36 cellular contexts compared by ENCODE assay signal in genomic region chr17:36653374-36653773, GRCh38.
"Had no signal": no experiment of that assay in that cellular context is flagged by ENCODE, and none has a peak within 500 bp of the region (broad histone marks: within the 10 kb centered on the region; RNA-seq: fewer than 3 reads in every experiment).

No MANE protein-coding gene starts in this region.

- FAIRE-seq: astrocyte, TTC549 had no signal

- H3K27ac Mint-ChIP-seq: activated B cell treated with CpG ODN at 0.5 μM for 24 hours; activated CD4-positive, alpha-beta memory T cell treated with anti-CD3 and anti-CD28 coated beads for 36 hours; activated CD4-positive, alpha-beta T cell treated with anti-CD3 and anti-CD28 coated beads, Interleukin-2, amount 10 ng/mL, durations not matched to agents 24 days and 14 days; activated CD8-positive, alpha-beta T cell treated with anti-CD3 and anti-CD28 coated beads for 36 hours; activated naive CD4-positive, alpha-beta T cell treated with anti-CD3 and anti-CD28 coated beads for 36 hours; activated naive CD4-positive, alpha-beta T cell treated with anti-CD3 and anti-CD28 coated beads, Interleukin-2, amount 50 U/mL, for 72 hours; activated naive CD8-positive, alpha-beta T cell treated with anti-CD3 and anti-CD28 coated beads for 36 hours; activated T-cell treated with anti-CD3 and anti-CD28 coated beads, Interleukin-2, amount 50 U/mL, for 72 hours; activated T-helper 1 cell treated with anti-CD3 and anti-CD28 coated beads, Interleukin-12 subunit alpha, Interleukin-12 subunit beta, Interleukin-2, Interleukin-4 antibody, amounts not matched to agents 30 ng/mL and 10 ng/mL and 1 ng/mL, durations not matched to agents 14 hours and 24 hours and 36 hours; activated T-helper 17 cell treated with anti-CD3 and anti-CD28 coated beads, Interleukin-2, amount 50 U/mL, for 72 hours; T-helper 1 cell treated with Interleukin-12 subunit alpha and Interleukin-12 subunit beta and Interleukin-4 antibody, amounts not matched to agents 30 μg/mL and 1 μg/mL, for 36 hours; T-helper 2 cell treated with Interferon-gamma antibody and Interleukin-4, amounts not matched to agents 5 μg/mL and 100 μg/mL, for 36 hours had no signal

- H3K4me1 ChIP-seq: breast epithelium had no signal

- H3K4me3 ChIP-seq: adrenal gland, body of pancreas, breast epithelium had no signal

- H3K36me3 Mint-ChIP-seq: activated CD4-positive, alpha-beta memory T cell treated with anti-CD3 and anti-CD28 coated beads for 36 hours; activated naive CD4-positive, alpha-beta T cell treated with anti-CD3 and anti-CD28 coated beads, Interleukin-2, amount 50 U/mL, for 72 hours; activated naive CD8-positive, alpha-beta T cell treated with anti-CD3 and anti-CD28 coated beads for 36 hours had no signal

- H3K9me3 Mint-ChIP-seq: activated B cell treated with CpG ODN at 0.5 μM for 24 hours; activated CD4-positive, alpha-beta memory T cell treated with anti-CD3 and anti-CD28 coated beads for 36 hours; activated CD4-positive, alpha-beta T cell treated with anti-CD3 and anti-CD28 coated beads, Interleukin-2, amount 10 ng/mL, durations not matched to agents 24 days and 14 days; activated CD8-positive, alpha-beta T cell treated with anti-CD3 and anti-CD28 coated beads for 36 hours; activated naive CD4-positive, alpha-beta T cell treated with anti-CD3 and anti-CD28 coated beads for 36 hours; activated naive CD4-positive, alpha-beta T cell treated with anti-CD3 and anti-CD28 coated beads, Interleukin-2, amount 50 U/mL, for 72 hours; activated naive CD8-positive, alpha-beta T cell treated with anti-CD3 and anti-CD28 coated beads for 36 hours; activated T-cell treated with anti-CD3 and anti-CD28 coated beads, Interleukin-2, amount 50 U/mL, for 4 hours; activated T-cell treated with anti-CD3 and anti-CD28 coated beads, Interleukin-2, amount 50 U/mL, for 72 hours; activated T-helper 1 cell treated with anti-CD3 and anti-CD28 coated beads, Interleukin-12 subunit alpha, Interleukin-12 subunit beta, Interleukin-2, Interleukin-4 antibody, amounts not matched to agents 30 ng/mL and 10 ng/mL and 1 ng/mL, durations not matched to agents 14 hours and 24 hours and 36 hours; activated T-helper 17 cell treated with anti-CD3 and anti-CD28 coated beads, Interleukin-2, amount 50 U/mL, for 72 hours; T-helper 1 cell treated with Interleukin-12 subunit alpha and Interleukin-12 subunit beta and Interleukin-4 antibody, amounts not matched to agents 30 μg/mL and 1 μg/mL, for 36 hours; T-helper 2 cell treated with Interferon-gamma antibody and Interleukin-4, amounts not matched to agents 5 μg/mL and 100 μg/mL, for 36 hours had no signal

- DNase-seq: activated B cell treated with CpG ODN at 0.5 μM for 24 hours; activated CD4-positive, alpha-beta memory T cell treated with anti-CD3 and anti-CD28 coated beads for 36 hours; activated CD4-positive, alpha-beta T cell treated with anti-CD3 and anti-CD28 coated beads for 4 hours; activated CD4-positive, alpha-beta T cell treated with anti-CD3 and anti-CD28 coated beads, Interleukin-2, amount 10 ng/mL, durations not matched to agents 24 days and 14 days; activated CD4-positive, alpha-beta T cell treated with anti-CD3 and anti-CD28 coated beads, Interleukin-2, amount 50 U/mL, for 1 hour; activated CD4-positive, alpha-beta T cell treated with anti-CD3 and anti-CD28 coated beads, Interleukin-2, amount 50 U/mL, for 4 hours; activated CD4-positive, CD25-positive, alpha-beta regulatory T cell treated with anti-CD3 and anti-CD28 coated beads, Interleukin-2, amount 50 U/mL, for 72 hours; activated CD8-positive, alpha-beta memory T cell treated with anti-CD3 and anti-CD28 coated beads, Interleukin-2, amount 50 U/mL, for 4 hours; activated CD8-positive, alpha-beta T cell treated with anti-CD3 and anti-CD28 coated beads for 36 hours; activated effector memory CD4-positive, alpha-beta T cell treated with anti-CD3 and anti-CD28 coated beads, Interleukin-2, amount 50 U/mL, for 16 hours; activated gamma-delta T cell treated with Interleukin-2 at 50 U/mL for 16 hours; activated naive CD4-positive, alpha-beta T cell; activated naive CD4-positive, alpha-beta T cell treated with anti-CD3 and anti-CD28 coated beads for 36 hours; activated naive CD4-positive, alpha-beta T cell treated with anti-CD3 and anti-CD28 coated beads, Interleukin-2, amount 50 U/mL, for 16 hours; activated naive CD8-positive, alpha-beta T cell treated with anti-CD3 and anti-CD28 coated beads for 36 hours; activated T-cell treated with anti-CD3 and anti-CD28 coated beads for 4 hours; activated T-cell treated with anti-CD3 and anti-CD28 coated beads, Interleukin-2, amount 50 U/mL, for 1 hour; activated T-cell treated with anti-CD3 and anti-CD28 coated beads, Interleukin-2, amount 50 U/mL, for 4 hours; activated T-cell treated with anti-CD3 and anti-CD28 coated beads, Interleukin-2, amount 50 U/mL, for 72 hours; adrenal gland; amniotic stem cell; aorta; body of pancreas; brain microvascular endothelial cell; central memory CD4-positive, alpha-beta T cell; T-helper 1 cell; T-helper 9 cell had no signal

- H3K4me1 Mint-ChIP-seq: activated T-helper 17 cell treated with anti-CD3 and anti-CD28 coated beads, Interleukin-2, amount 50 U/mL, for 72 hours had no signal

- H3K27ac ChIP-seq: adrenal gland, body of pancreas, brain microvascular endothelial cell, breast epithelium, VCaP had no signal

- H3K27me3 ChIP-seq: body of pancreas had no signal

- H3K36me3 ChIP-seq: adrenal gland, brain microvascular endothelial cell, breast epithelium had no signal

- H3K9me3 ChIP-seq: adrenal gland, body of pancreas, breast epithelium had no signal

- H3K4me3 Mint-ChIP-seq: activated B cell treated with CpG ODN at 0.5 μM for 24 hours; activated CD4-positive, alpha-beta memory T cell treated with anti-CD3 and anti-CD28 coated beads for 36 hours; activated CD4-positive, alpha-beta T cell treated with anti-CD3 and anti-CD28 coated beads, Interleukin-2, amount 10 ng/mL, durations not matched to agents 24 days and 14 days; activated CD8-positive, alpha-beta T cell treated with anti-CD3 and anti-CD28 coated beads for 36 hours; activated naive CD4-positive, alpha-beta T cell treated with anti-CD3 and anti-CD28 coated beads for 36 hours; activated naive CD8-positive, alpha-beta T cell treated with anti-CD3 and anti-CD28 coated beads for 36 hours; activated T-cell treated with anti-CD3 and anti-CD28 coated beads, Interleukin-2, amount 50 U/mL, for 4 hours; activated T-cell treated with anti-CD3 and anti-CD28 coated beads, Interleukin-2, amount 50 U/mL, for 72 hours; activated T-helper 1 cell treated with anti-CD3 and anti-CD28 coated beads, Interleukin-12 subunit alpha, Interleukin-12 subunit beta, Interleukin-2, Interleukin-4 antibody, amounts not matched to agents 30 ng/mL and 10 ng/mL and 1 ng/mL, durations not matched to agents 14 hours and 24 hours and 36 hours; activated T-helper 17 cell treated with anti-CD3 and anti-CD28 coated beads, Interleukin-2, amount 50 U/mL, for 72 hours; T-helper 1 cell treated with Interleukin-12 subunit alpha and Interleukin-12 subunit beta and Interleukin-4 antibody, amounts not matched to agents 30 μg/mL and 1 μg/mL, for 36 hours; T-helper 2 cell treated with Interferon-gamma antibody and Interleukin-4, amounts not matched to agents 5 μg/mL and 100 μg/mL, for 36 hours had no signal

- ATAC-seq: activated CD8-positive, alpha-beta T cell treated with anti-CD3 and anti-CD28 coated beads for 36 hours; activated naive CD4-positive, alpha-beta T cell treated with anti-CD3 and anti-CD28 coated beads, Interleukin-2, amount 50 U/mL, for 72 hours; activated T-cell treated with anti-CD3 and anti-CD28 coated beads, Interleukin-2, amount 50 U/mL, for 4 hours; activated T-cell treated with anti-CD3 and anti-CD28 coated beads, Interleukin-2, amount 50 U/mL, for 72 hours; activated T-helper 17 cell treated with anti-CD3 and anti-CD28 coated beads, Interleukin-2, amount 50 U/mL, for 72 hours; body of pancreas had no signal
